Comparison of ENCODE assay signal across 1 cellular context in genomic region chr1:212608209-212608955, GRCh38.
TF ChIP-seq lines count a peak whose summit lies in the region.

TSS of gene ATF3 (plus strand) at chr1:212608761. CDS start at chr1:212615022, 6,261 bp downstream.

TF ChIP-seq in K562, 482 proteins besides CTCF, POLR2A, EP300 and RAD21 (continued from another document and continues in another):
- no peak for TF ChIP-seq RNF219 (CRISPR knock-in tag; IDR thresholded peaks at IDR 0.05)
- TF ChIP-seq ZC3H11A (IDR thresholded peaks at IDR 0.05; ENCODE audit: low read depth, low read length): no peak
- TF ChIP-seq PREB (CRISPR knock-in tag; IDR thresholded peaks at IDR 0.05): no peak
- no peak for TF ChIP-seq CHD7 (IDR thresholded peaks at IDR 0.05; ENCODE audit: low read depth, low read length)
- no peak for TF ChIP-seq NR0B1 (IDR thresholded peaks at IDR 0.05; ENCODE audit: partially characterized antibody)
- no peak for TF ChIP-seq MBD1 (CRISPR knock-in tag; IDR thresholded peaks at IDR 0.05)
- TF ChIP-seq RFX7 (CRISPR knock-in tag; IDR thresholded peaks at IDR 0.05): no peak
- TF ChIP-seq RERE (CRISPR knock-in tag; IDR thresholded peaks at IDR 0.05; ENCODE audit: borderline replicate concordance): no peak; the same call in 1 of the 2 replicates
- TF ChIP-seq ELF2 (CRISPR knock-in tag; IDR thresholded peaks at IDR 0.05): no peak
- TF ChIP-seq ETS2 (tag; IDR thresholded peaks at IDR 0.05; ENCODE audit: borderline replicate concordance, poor library complexity, severe bottlenecking): no peak
- no peak for TF ChIP-seq ZNF354B (CRISPR knock-in tag; IDR thresholded peaks at IDR 0.05)
- TF ChIP-seq E2F1 (CRISPR knock-in tag; IDR thresholded peaks at IDR 0.05): peak; percentile 90
- peak; percentile 88 for TF ChIP-seq E2F8 (IDR thresholded peaks at IDR 0.05; ENCODE audit: low read depth, partially characterized antibody)
- no peak for TF ChIP-seq ADNP (tag; IDR thresholded peaks at IDR 0.05)
- TF ChIP-seq SMAD1 (IDR thresholded peaks at IDR 0.05; ENCODE audit: low read depth, low read length, partially characterized antibody): peak; percentile 86
- no peak for TF ChIP-seq ZNF146 (CRISPR knock-in tag; IDR thresholded peaks at IDR 0.05; ENCODE audit: unreplicated experiment)
- TF ChIP-seq ZNF175 (CRISPR knock-in tag; IDR thresholded peaks at IDR 0.05; ENCODE audit: low read depth): peak; percentile 41; the same call in 1 of the 2 replicates
- TF ChIP-seq MCM3 (IDR thresholded peaks at IDR 0.05): no peak
- no peak for TF ChIP-seq NFYB (IDR thresholded peaks at IDR 0.05; ENCODE audit: extremely low read depth, insufficient read length)
- TF ChIP-seq FOXK1 (CRISPR knock-in tag; IDR thresholded peaks at IDR 0.05; ENCODE audit: borderline replicate concordance): peak; percentile 92
- no peak for TF ChIP-seq CBX2 (IDR thresholded peaks at IDR 0.05; ENCODE audit: insufficient read depth, low read length, poor library complexity, severe bottlenecking)
- 0 out of 2 replicates have a peak, but pooled peaks have one; percentile 36 for TF ChIP-seq TAL1 (IDR thresholded peaks at IDR 0.05)
- TF ChIP-seq NEUROD1 (IDR thresholded peaks at IDR 0.05; ENCODE audit: borderline replicate concordance, low read depth, low read length, partially characterized antibody): peak; percentile 85
